8 cellular contexts compared by ENCODE assay signal in the genomic region with DNA sequence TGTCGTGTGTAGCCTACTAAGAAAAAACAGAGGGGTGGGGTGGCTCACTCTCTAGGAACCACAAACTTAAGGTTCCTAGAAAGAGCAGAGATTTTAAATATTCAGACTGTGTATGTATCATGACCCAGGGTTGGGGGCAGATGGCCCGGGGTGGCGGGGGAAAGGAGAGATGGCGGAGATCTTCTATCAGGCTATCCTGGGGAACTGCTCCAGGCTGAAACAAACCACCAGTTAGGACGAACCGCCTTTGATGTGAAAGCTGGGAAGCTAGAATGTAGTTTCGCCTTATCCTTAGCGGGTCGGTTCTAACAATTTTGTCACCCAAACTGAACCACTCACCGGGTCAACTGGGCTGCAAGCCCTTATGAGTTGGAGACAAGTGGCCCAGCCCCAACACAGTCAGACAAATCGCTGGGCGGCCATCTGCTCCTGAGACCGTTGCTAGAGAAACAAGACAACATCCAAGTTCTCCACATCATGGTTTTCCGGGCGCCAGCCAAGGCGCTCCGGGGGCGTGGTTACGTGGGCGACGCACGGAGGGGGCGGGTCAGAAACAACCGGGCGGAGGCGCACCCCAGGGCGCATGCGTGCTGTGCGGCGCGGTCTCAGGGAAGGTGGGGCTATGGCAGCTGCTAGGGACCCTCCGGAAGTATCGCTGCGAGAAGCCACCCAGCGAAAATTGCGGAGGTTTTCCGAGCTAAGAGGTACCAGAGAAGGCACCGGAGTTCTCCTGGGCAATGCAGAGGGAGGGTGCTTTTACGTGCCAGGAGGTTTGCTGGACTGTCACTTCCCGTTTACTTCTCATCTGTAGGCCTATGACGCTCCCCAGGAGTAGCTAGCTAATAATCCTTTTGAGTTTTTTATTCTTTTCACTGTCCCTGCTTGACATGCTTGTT. TPM values are rescaled to one million over a fixed set of nuclear protein-coding genes. Genes with fewer than 3 reads are reported as not detected.
DNase-seq lines count a peak whose midpoint lies in the region; ATAC-seq and TF ChIP-seq lines count a peak whose summit lies in the region.

A gene (plus strand): TSS at position 586 of the 896 bp plus-strand sequence. CDS start 37 bp downstream, at position 623.
A gene with protein sequence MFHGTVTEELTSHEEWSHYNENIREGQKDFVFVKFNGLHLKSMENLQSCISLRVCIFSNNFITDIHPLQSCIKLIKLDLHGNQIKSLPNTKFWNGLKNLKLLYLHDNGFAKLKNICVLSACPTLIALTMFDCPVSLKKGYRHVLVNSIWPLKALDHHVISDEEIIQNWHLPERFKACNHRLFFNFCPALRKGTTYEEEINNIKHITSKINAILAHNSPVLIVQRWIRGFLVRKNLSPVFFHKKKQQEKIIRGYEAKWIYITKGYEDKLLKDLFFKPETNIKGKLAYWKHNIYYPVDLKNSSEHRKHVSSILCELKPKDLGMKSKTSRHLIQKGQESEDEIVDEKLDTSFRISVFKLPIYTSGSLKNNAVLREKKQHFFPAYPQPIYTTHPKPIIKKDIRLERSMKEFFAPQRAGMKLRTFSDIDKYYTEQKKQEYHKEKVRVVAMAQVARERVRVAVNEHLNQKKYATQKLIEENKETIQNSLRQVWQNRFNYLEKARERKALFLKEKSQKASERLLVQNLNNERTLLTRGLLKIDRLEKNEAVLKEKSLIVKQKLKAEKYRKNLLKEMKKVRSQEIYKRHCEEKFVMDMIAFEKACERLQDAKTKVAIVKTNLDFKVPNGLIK (minus strand): TSS at position 520 of the 896 bp plus-strand sequence. CDS start 14,492 bp downstream, outside the sequence.

- H3K36me3 Mint-ChIP-seq in CD14-positive monocyte = peaks cover 17 to 21% of the 10 kb centered on the region in 2 donors
- peaks cover 26% of the 10 kb centered on the region for H3K36me3 Mint-ChIP-seq in dendritic cell treated with granulocyte-macrophage colony-stimulating factor and Interleukin-4, amounts not matched to agents 40 ng/mL and 50 ng/mL, for 4 days (ENCODE audit: low read depth)

- peak within 1 kb of the TSS; percentile 93 to 96 for H3K4me3 Mint-ChIP-seq in CD14-positive monocyte
- peak within 1 kb of the TSS; percentile 88 for H3K4me3 Mint-ChIP-seq in dendritic cell treated with granulocyte-macrophage colony-stimulating factor and Interleukin-4, amounts not matched to agents 40 ng/mL and 50 ng/mL, for 4 days

- peaks cover 0 to 2% (median 0%) of the 10 kb centered on the region in 7 donors for H3K9me3 Mint-ChIP-seq in CD14-positive monocyte
- H3K9me3 Mint-ChIP-seq in dendritic cell treated with granulocyte-macrophage colony-stimulating factor and Interleukin-4, amounts not matched to agents 40 ng/mL and 50 ng/mL, for 4 days = no peaks in the 10 kb centered on the region

- intact Hi-C loops in CD14-positive monocyte (cut with micrococcal nuclease) = no loop called here
- intact Hi-C loops in dendritic cell treated with granulocyte-macrophage colony-stimulating factor and Interleukin-4, amounts not matched to agents 40 ng/mL and 50 ng/mL, for 4 days (cut with micrococcal nuclease) = loop anchor here (5.0 kb wide), 2 partner anchors 484 to 1589 kb away; a partner anchor contains a TSS

- DNase-seq in CD14-positive monocyte (ENCODE audit: low spot score) = peak; percentile 89
- peak; percentile 98 for DNase-seq in NCI-H748 (lab: John Stamatoyannopoulos, UW; ENCODE audit: unreplicated experiment)
- DNase-seq in activated CD4-positive, alpha-beta T cell treated with anti-CD3 and anti-CD28 coated beads, Interleukin-2, amount 50 U/mL, for 24 hours (ENCODE audit: low read depth in 1 of 2, low spot score in 1 of 2) = peak; percentile 91 to 93
- peak; percentile 96 for DNase-seq in left lobe of liver (ENCODE audit: low spot score)
- DNase-seq in stimulated activated CD4-positive, alpha-beta T cell treated with anti-CD3 and anti-CD28 coated beads, Interleukin-2, amount 100 ng/mL, for 24 hours = peak; percentile 95 to 96

- ATAC-seq in GM19395 (IDR thresholded peaks at IDR 0.05; ENCODE audit: unreplicated experiment) (peak; percentile 92), HG03558 (IDR thresholded peaks at IDR 0.05; ENCODE audit: extremely low read depth, unreplicated experiment) (peak; percentile 84), left lobe of liver (peak; percentile 100)

- peaks cover 19% of the 10 kb centered on the region for H3K4me1 Mint-ChIP-seq in CD14-positive monocyte
- peaks cover 6% of the 10 kb centered on the region for H3K4me1 Mint-ChIP-seq in dendritic cell treated with granulocyte-macrophage colony-stimulating factor and Interleukin-4, amounts not matched to agents 40 ng/mL and 50 ng/mL, for 4 days (ENCODE audit: low read depth)

- H3K27ac Mint-ChIP-seq in CD14-positive monocyte = peak within 1 kb of the TSS; percentile 93 to 99 (median 98)
- peak within 1 kb of the TSS; percentile 91 for H3K27ac Mint-ChIP-seq in dendritic cell treated with granulocyte-macrophage colony-stimulating factor and Interleukin-4, amounts not matched to agents 40 ng/mL and 50 ng/mL, for 4 days

- TF ChIP-seq CTCF in CD14-positive monocyte (IDR thresholded peaks at IDR 0.05) = no peak

- H3K27me3 Mint-ChIP-seq in CD14-positive monocyte (ENCODE audit: low read depth in 3 of 3) = peaks cover 0 to 4% (median 0%) of the 10 kb centered on the region in 3 donors
- peaks cover 5% of the 10 kb centered on the region for H3K27me3 Mint-ChIP-seq in dendritic cell treated with granulocyte-macrophage colony-stimulating factor and Interleukin-4, amounts not matched to agents 40 ng/mL and 50 ng/mL, for 4 days

RNA-seq across cellular contexts. Expression of the first gene that starts in this region (rescaled TPM):
- 10 to 100 TPM; 23.8 to 24.8 TPM for polyA plus RNA-seq in CD14-positive monocyte
- total RNA-seq in left lobe of liver = 7.5 TPM

RNA-seq across cellular contexts. Expression of the second gene that starts in this region (rescaled TPM):
- under 1 TPM; 0.08 to 0.35 TPM for polyA plus RNA-seq in CD14-positive monocyte
- 0.30 TPM for total RNA-seq in left lobe of liver

Comparison
In these comparisons a context has a peak if more than half of its experiments do, and no peak if none do; other contexts are left out.
1. Peak in every context shown above with its lines: DNase-seq and ATAC-seq.